Comparison of ENCODE assay signal across 17 cellular contexts in genomic region chr11:75596914-75597313, GRCh38. TPM values are rescaled to one million over a fixed set of nuclear protein-coding genes. Genes with fewer than 3 reads are reported as not detected.
DNase-seq lines count a peak whose midpoint lies in the region; ATAC-seq and FAIRE-seq lines count a peak whose summit lies in the region.
"Had no signal": no experiment of that assay in that cellular context is flagged by ENCODE, and none has a peak within 500 bp of the region (broad histone marks: within the 10 kb centered on the region; RNA-seq: fewer than 3 reads in every experiment).

No MANE protein-coding gene starts in this region.

- no peak overlapping the region for H3K4ac ChIP-seq in mesendoderm (ENCODE audit: low read depth, low read length)

- H3K23ac ChIP-seq in mesendoderm (ENCODE audit: low read length), result no peak overlapping the region

- no peak overlapping the region for H2BK15ac ChIP-seq in mesendoderm (replicated peaks; ENCODE audit: low read depth)

- H3K4me1 ChIP-seq in Karpas-422 (ENCODE audit: low read length), result peaks cover 58% of the 10 kb centered on the region
- peaks cover 6% of the 10 kb centered on the region for H3K4me1 ChIP-seq in mesendoderm (ENCODE audit: control insufficient read depth, low read depth, low read length)
- H3K4me1 ChIP-seq in small intestine (ENCODE audit: control insufficient read depth in 2 of 2, insufficient read depth in 1 of 2, low read depth in 1 of 2, low read length in 1 of 2), result no peaks in the 10 kb centered on the region
- H3K4me1 ChIP-seq: A549 had no signal

- H3K79me1 ChIP-seq in mesendoderm (ENCODE audit: low read length), result no peaks in the 10 kb centered on the region

- DNase-seq in Karpas-422 (peak; percentile 55), mesendoderm (no peak), small intestine (peak; percentile 51), NCI-H2227 treated with DMSO at 0.1 percent for 48 hours (lab: John Stamatoyannopoulos, UW) (no peak)
- DNase-seq: CD4-positive, alpha-beta T cell; CD8-positive, alpha-beta T cell; DMS79; DND-41; GDM1 had no signal

- H3K18ac ChIP-seq in mesendoderm (ENCODE audit: low read length), result no peak overlapping the region

- FAIRE-seq in small intestine (lab: Jason Lieb, UNC), result no peak
- FAIRE-seq: A549, D721Med had no signal

- no peak overlapping the region; the same call in 1 of the 2 replicates for H2AFZ ChIP-seq in Karpas-422 (ENCODE audit: low read length)

- no peaks in the 10 kb centered on the region for H3K27me3 ChIP-seq in Karpas-422 (ENCODE audit: low read length)
- H3K27me3 ChIP-seq in mesendoderm (ENCODE audit: insufficient read depth, low read length, poor library complexity), result no peaks in the 10 kb centered on the region
- H3K27me3 ChIP-seq in small intestine (ENCODE audit: control insufficient read depth in 2 of 2, insufficient read depth in 2 of 2, low read length in 2 of 2), result no peaks in the 10 kb centered on the region
- H3K27me3 ChIP-seq: BLaER1 treated with 17β-estradiol and CSF1 and Interleukin-3, amounts not matched to agents 10 nM and 100 nM had no signal

- ATAC-seq in HG03095 (IDR thresholded peaks at IDR 0.05; ENCODE audit: unreplicated experiment), result no peak
- ATAC-seq: CD8-positive, alpha-beta T cell had no signal

- H3K27ac ChIP-seq in Karpas-422 (ENCODE audit: low read length) (peak overlapping the region; percentile 93), mesendoderm (ENCODE audit: low read depth, low read length) (no peak overlapping the region), small intestine (ENCODE audit: low read depth in 1 of 2, low read length in 1 of 2) (no peak overlapping the region)
- H3K27ac ChIP-seq: 22Rv1; A549; BLaER1 treated with 17β-estradiol and CSF1 and Interleukin-3, amounts not matched to agents 10 nM and 100 nM; C4-2B had no signal

- H3K9me3 ChIP-seq in Karpas-422 (ENCODE audit: low read length) (no peaks in the 10 kb centered on the region), small intestine (ENCODE audit: control insufficient read depth, low read depth) (no peaks in the 10 kb centered on the region)
- H3K9me3 ChIP-seq: A549; BLaER1 treated with 17β-estradiol and CSF1 and Interleukin-3, amounts not matched to agents 10 nM and 100 nM; Caco-2 had no signal

- H4K20me1 ChIP-seq in Karpas-422 (ENCODE audit: insufficient read depth, low read depth, low read length), result no peaks in the 10 kb centered on the region
- H4K20me1 ChIP-seq: BLaER1 treated with 17β-estradiol and CSF1 and Interleukin-3, amounts not matched to agents 10 nM and 100 nM had no signal

- no peak overlapping the region for H4K8ac ChIP-seq in mesendoderm (ENCODE audit: low read depth, low read length)

- no CpG with 5 or more reads among the region's 4 CpGs for WGBS in mesendoderm (ENCODE audit: extremely low coverage, insufficient coverage, low lambda C conversion rate)
- WGBS in small intestine, 3 donors, result 32 to 67% (median 49%) methylated on average over 4 of the region's 4 CpGs

- no peak overlapping the region for H2AK5ac ChIP-seq in mesendoderm (ENCODE audit: low read length)

- H4K5ac ChIP-seq in mesendoderm (ENCODE audit: low read length), result no peak overlapping the region

- H2BK120ac ChIP-seq in mesendoderm (ENCODE audit: low read depth, low read length), result no peak overlapping the region

- H3K9ac ChIP-seq in Karpas-422 (ENCODE audit: low read length), result peak overlapping the region; percentile 55
- H3K9ac ChIP-seq in mesendoderm (ENCODE audit: low read length), result no peak overlapping the region
- H3K9ac ChIP-seq: BLaER1 treated with 17β-estradiol and CSF1 and Interleukin-3, amounts not matched to agents 10 nM and 100 nM had no signal

- peak overlapping the region; percentile 56 for H3K4me3 ChIP-seq in Karpas-422 (ENCODE audit: low read length)
- H3K4me3 ChIP-seq in mesendoderm (ENCODE audit: low read length), result no peak overlapping the region
- H3K4me3 ChIP-seq in small intestine (ENCODE audit: low read depth in 1 of 2, low read length in 2 of 2), result no peak overlapping the region
- H3K4me3 ChIP-seq: A549; BLaER1 treated with 17β-estradiol and CSF1 and Interleukin-3, amounts not matched to agents 10 nM and 100 nM; GM12878 had no signal

- no peaks in the 10 kb centered on the region for H3K9me2 ChIP-seq in Karpas-422 (replicated peaks; ENCODE audit: insufficient read depth, low read length)

- no peaks in the 10 kb centered on the region for H3K79me2 ChIP-seq in Karpas-422 (ENCODE audit: low read length)
- no peaks in the 10 kb centered on the region for H3K79me2 ChIP-seq in mesendoderm (ENCODE audit: control insufficient read depth, insufficient read depth, low read length)

- no peak overlapping the region for H2BK5ac ChIP-seq in mesendoderm (ENCODE audit: low read length)

- H3K4me2 ChIP-seq in Karpas-422 (ENCODE audit: low read depth, low read length, poor library complexity, severe bottlenecking), result peak overlapping the region; percentile 70
- H3K4me2 ChIP-seq in mesendoderm (ENCODE audit: low read length), result no peak overlapping the region
- H3K4me2 ChIP-seq: A549 had no signal

- H3K36me3 ChIP-seq in Karpas-422 (ENCODE audit: insufficient read depth, low read length) (no peaks in the 10 kb centered on the region), mesendoderm (ENCODE audit: control insufficient read depth, insufficient read depth, low read length) (no peaks in the 10 kb centered on the region), small intestine (ENCODE audit: control insufficient read depth in 2 of 2, insufficient read depth in 2 of 2, low read length in 2 of 2) (no peaks in the 10 kb centered on the region)
- H3K36me3 ChIP-seq: BLaER1 treated with 17β-estradiol and CSF1 and Interleukin-3, amounts not matched to agents 10 nM and 100 nM had no signal

- H3K56ac ChIP-seq in mesendoderm (ENCODE audit: low read length), result peak overlapping the region; percentile 20

RNA-seq across cellular contexts. Expression of gene SERPINH1, which starts 34.9 kb away (rescaled TPM):
- 10.5 and 16.1 TPM in 2 replicates for total RNA-seq in Karpas-422 (2014; rRNA removed; shearing (Covaris generic); ENCODE audit: low replicate concordance)
- polyA plus RNA-seq in mesendoderm (2013, experiment 1 of 2), result 398 TPM
- polyA plus RNA-seq in mesendoderm (2013, experiment 2 of 2), result 396 TPM
- 10 to 100 TPM in 1 of 3 donors, 1 to 10 TPM in 2; 8.1 to 58.5 (median 8.6) TPM for polyA plus RNA-seq in small intestine

Comparison
In these comparisons a context has a peak if more than half of its experiments do, and no peak if none do; other contexts are left out.
1. DNase-seq: peak in Karpas-422 (single experiment) and small intestine (single experiment); none in mesendoderm (single experiment) and NCI-H2227 treated with DMSO at 0.1 percent for 48 hours (single experiment).